Comparison of ENCODE assay signal across 8 cellular contexts in the genomic region with DNA sequence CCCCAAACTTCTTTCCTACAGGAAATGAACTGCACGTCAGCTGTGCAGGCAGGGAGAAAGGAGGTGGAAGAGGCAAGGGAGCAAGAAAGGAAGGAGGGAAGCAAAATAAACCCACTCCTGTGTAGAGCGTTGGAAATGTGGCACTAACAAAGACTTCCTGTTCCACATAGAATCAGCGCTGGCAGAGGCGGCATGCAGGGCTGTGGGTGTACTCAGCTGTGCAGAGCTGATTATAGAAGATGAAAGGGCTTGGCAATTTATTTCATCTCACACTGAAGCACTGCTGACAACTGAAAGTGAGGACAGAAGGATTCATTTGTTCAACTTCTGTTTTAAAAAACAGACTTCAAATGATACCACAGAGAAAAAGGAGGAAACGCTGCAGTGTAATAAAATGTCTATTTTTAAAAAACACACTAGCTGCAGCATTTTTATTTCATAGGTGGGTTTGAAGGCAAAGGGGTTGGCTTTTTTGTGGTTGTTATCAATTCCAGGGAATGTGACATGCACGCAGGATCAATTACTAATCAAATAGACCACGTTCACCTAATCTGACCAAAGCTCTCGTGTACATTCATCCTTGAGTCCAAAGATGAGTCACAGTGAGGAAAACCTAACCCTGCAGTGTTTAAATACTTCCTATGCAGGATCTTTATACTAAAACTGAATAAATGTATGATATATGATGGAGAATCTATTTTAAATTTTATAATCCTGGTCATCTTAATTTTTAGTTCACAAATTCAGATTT.
DNase-seq lines count a peak whose midpoint lies in the region; ATAC-seq and TF ChIP-seq lines count a peak whose summit lies in the region.

No MANE protein-coding gene starts in this region.

- no peak overlapping the region for H3K4me3 Mint-ChIP-seq in activated naive CD4-positive, alpha-beta T cell treated with anti-CD3 and anti-CD28 coated beads for 36 hours

- intact Hi-C loops in colonic mucosa (cut with DNase I), result no loop called here
- intact Hi-C loops in activated naive CD4-positive, alpha-beta T cell treated with anti-CD3 and anti-CD28 coated beads for 36 hours (cut with micrococcal nuclease), result no loop called here

- peaks cover under 1% of the 10 kb centered on the region for H3K9me3 Mint-ChIP-seq in activated naive CD4-positive, alpha-beta T cell treated with anti-CD3 and anti-CD28 coated beads for 36 hours

- no peak overlapping the region for H3K27ac Mint-ChIP-seq in activated naive CD4-positive, alpha-beta T cell treated with anti-CD3 and anti-CD28 coated beads for 36 hours

- H3K27ac ChIP-seq in colonic mucosa, result no peak overlapping the region

- TF ChIP-seq CTCF in colonic mucosa (IDR thresholded peaks at IDR 0.05), result no peak

- H3K36me3 Mint-ChIP-seq in activated naive CD4-positive, alpha-beta T cell treated with anti-CD3 and anti-CD28 coated beads for 36 hours (ENCODE audit: low read depth), result no peaks in the 10 kb centered on the region

- peak; percentile 56 for DNase-seq in GDM1 (lab: John Stamatoyannopoulos, UW)
- DNase-seq in NCI-H2227 (lab: John Stamatoyannopoulos, UW; ENCODE audit: unreplicated experiment), result peak; percentile 50
- DNase-seq in colonic mucosa, result peak; percentile 33
- peak in 52 of 56 donors; percentile 18 to 90 (median 66) for DNase-seq in nucleus accumbens (lab: John Stamatoyannopoulos, UW)
- no peak for DNase-seq in activated naive CD4-positive, alpha-beta T cell treated with anti-CD3 and anti-CD28 coated beads for 36 hours
- no peak for DNase-seq in activated T-cell treated with anti-CD3 and anti-CD28 coated beads, Interleukin-2, amount 50 U/mL, for 1 hour

- H3K9ac ChIP-seq in colonic mucosa (ENCODE audit: low read depth in 2 of 2, low read length in 2 of 2), result no peak overlapping the region

- CTCF ChIA-PET in activated naive CD4-positive, alpha-beta T cell treated with anti-CD3 and anti-CD28 coated beads for 36 hours (lab: Charles Lee), result no interaction called here

- no peaks in the 10 kb centered on the region for H3K4me1 ChIP-seq in colonic mucosa

- no peaks in the 10 kb centered on the region for H3K36me3 ChIP-seq in colonic mucosa

- H3K27me3 Mint-ChIP-seq in activated naive CD4-positive, alpha-beta T cell treated with anti-CD3 and anti-CD28 coated beads for 36 hours (ENCODE audit: low read depth), result no peaks in the 10 kb centered on the region

- H3K4me3 ChIP-seq in colonic mucosa, result no peak overlapping the region

- H3K9me3 ChIP-seq in colonic mucosa, result no peaks in the 10 kb centered on the region

- no peaks in the 10 kb centered on the region for H3K27me3 ChIP-seq in colonic mucosa

- H3K4me1 Mint-ChIP-seq in activated naive CD4-positive, alpha-beta T cell treated with anti-CD3 and anti-CD28 coated beads for 36 hours (ENCODE audit: low read depth), result peaks cover 1% of the 10 kb centered on the region

- ATAC-seq in GM19452 (IDR thresholded peaks at IDR 0.05; ENCODE audit: unreplicated experiment), result no peak
- no peak for ATAC-seq in HG03139 (IDR thresholded peaks at IDR 0.05; ENCODE audit: unreplicated experiment)

Comparison
In these comparisons a context has a peak if more than half of its experiments do, and no peak if none do; other contexts are left out.
1. DNase-seq: peak in GDM1 (single experiment), NCI-H2227 (single experiment), colonic mucosa (single experiment) and nucleus accumbens (52 of 56); none in activated naive CD4-positive, alpha-beta T cell treated with anti-CD3 and anti-CD28 coated beads for 36 hours (single experiment) and activated T-cell treated with anti-CD3 and anti-CD28 coated beads, Interleukin-2, amount 50 U/mL, for 1 hour (single experiment).